In genomic region chr3:173939319-173939718, GRCh38 we compare ENCODE assay signal across 14 cellular contexts.
"Had no signal": no experiment of that assay in that cellular context is flagged by ENCODE, and none has a peak within 500 bp of the region (broad histone marks: within the 10 kb centered on the region; RNA-seq: fewer than 3 reads in every experiment).

No MANE protein-coding gene starts in this region.

- H3K27ac ChIP-seq: cardiac muscle cell, esophagus squamous epithelium, sigmoid colon, spleen, testis, upper lobe of left lung had no signal

- H3K27me3 ChIP-seq: cardiac muscle cell, esophagus squamous epithelium, sigmoid colon, spleen, testis, upper lobe of left lung had no signal

- H3K9me3 ChIP-seq: esophagus squamous epithelium, sigmoid colon, spleen, testis, upper lobe of left lung had no signal

- DNase-seq: activated CD4-positive, alpha-beta T cell treated with anti-CD3 and anti-CD28 coated beads for 1 hour; activated CD4-positive, alpha-beta T cell treated with anti-CD3 and anti-CD28 coated beads, Interleukin-2, amount 50 U/mL, for 4 hours; activated naive CD4-positive, alpha-beta T cell treated with anti-CD3 and anti-CD28 coated beads, Interleukin-2, amount 50 U/mL, for 16 hours; activated T-cell treated with anti-CD3 and anti-CD28 coated beads, Interleukin-2, amount 50 U/mL, for 1 hour; esophagus squamous epithelium; foreskin fibroblast; left ventricle myocardium superior; occipital lobe; sigmoid colon; spleen; stimulated activated naive CD8-positive, alpha-beta T cell treated with anti-CD3 and anti-CD28 coated beads, Interleukin-15, amount 100 ng/mL, for 72 hours; testis; upper lobe of left lung had no signal

- H3K4me3 ChIP-seq: cardiac muscle cell, esophagus squamous epithelium, sigmoid colon, spleen, testis, upper lobe of left lung had no signal

- ATAC-seq: left ventricle myocardium superior; stimulated activated naive CD8-positive, alpha-beta T cell treated with anti-CD3 and anti-CD28 coated beads, Interleukin-15, amount 100 ng/mL, for 72 hours had no signal

- H3K4me1 ChIP-seq: esophagus squamous epithelium, spleen, testis, upper lobe of left lung had no signal

- H3K36me3 ChIP-seq: cardiac muscle cell, esophagus squamous epithelium, sigmoid colon, spleen, upper lobe of left lung had no signal
